ENCODE assay signal across 11 cellular contexts in the genomic region with DNA sequence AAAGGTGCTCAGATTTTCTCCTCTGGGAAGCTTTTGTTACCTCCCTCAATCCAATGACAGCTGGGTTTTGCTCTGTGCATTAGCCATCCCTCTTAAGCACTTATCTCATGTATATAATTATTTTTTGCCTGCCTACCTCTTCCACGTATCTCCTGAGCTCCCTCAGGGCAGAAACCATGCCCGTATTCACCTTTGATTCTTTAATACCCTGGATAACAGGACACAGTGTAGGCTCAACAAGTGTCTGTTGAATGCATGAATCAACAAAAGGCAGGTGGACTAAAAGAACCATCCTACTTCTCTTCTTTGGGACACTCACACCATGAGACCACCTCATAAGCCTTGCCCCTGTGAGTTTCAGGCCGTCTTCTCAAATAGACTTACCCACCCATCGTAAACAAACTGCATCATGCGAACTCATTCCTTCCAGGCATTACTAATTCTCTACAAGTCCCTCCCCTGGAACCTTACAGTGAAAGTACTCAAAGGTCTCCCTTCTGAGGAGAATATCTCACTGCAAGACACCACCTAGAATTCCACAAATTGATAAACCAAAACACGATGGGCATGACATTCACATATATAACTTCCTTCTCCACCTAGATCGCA. TPM values are rescaled to one million over a fixed set of nuclear protein-coding genes. Genes with fewer than 3 reads are reported as not detected.
DNase-seq lines count a peak whose midpoint lies in the region; ATAC-seq and TF ChIP-seq lines count a peak whose summit lies in the region.
"Had no signal": no experiment of that assay in that cellular context is flagged by ENCODE, and none has a peak within 500 bp of the region (broad histone marks: within the 10 kb centered on the region; RNA-seq: fewer than 3 reads in every experiment).

No MANE protein-coding gene starts in this region.

- peak overlapping the region; percentile 88 for H3K27ac Mint-ChIP-seq in stimulated activated naive CD8-positive, alpha-beta T cell treated with anti-CD3 and anti-CD28 coated beads, Interleukin-15, Interleukin-2, amounts not matched to agents 100 ng/mL and 50 ng/mL, for 24 hours
- H3K27ac Mint-ChIP-seq in activated naive CD8-positive, alpha-beta T cell treated with anti-CD3 and anti-CD28 coated beads, Interleukin-2, amount 50 U/mL, for 24 hours: peak overlapping the region; percentile 95
- H3K27ac Mint-ChIP-seq in nephron progenitor cell: no peak overlapping the region

- intact Hi-C loops in mucosa of descending colon (cut with DNase I, micrococcal nuclease) (no loop called here), vagina (cut with DNase I) (no loop called here)

- no peaks in the 10 kb centered on the region for H3K27me3 Mint-ChIP-seq in stimulated activated naive CD8-positive, alpha-beta T cell treated with anti-CD3 and anti-CD28 coated beads, Interleukin-15, Interleukin-2, amounts not matched to agents 100 ng/mL and 50 ng/mL, for 24 hours
- H3K27me3 Mint-ChIP-seq in activated naive CD8-positive, alpha-beta T cell treated with anti-CD3 and anti-CD28 coated beads, Interleukin-2, amount 50 U/mL, for 24 hours: no peaks in the 10 kb centered on the region
- peaks cover 4% of the 10 kb centered on the region for H3K27me3 Mint-ChIP-seq in nephron progenitor cell (ENCODE audit: low read depth, poor library complexity)

- H3K36me3 Mint-ChIP-seq in stimulated activated naive CD8-positive, alpha-beta T cell treated with anti-CD3 and anti-CD28 coated beads, Interleukin-15, Interleukin-2, amounts not matched to agents 100 ng/mL and 50 ng/mL, for 24 hours (ENCODE audit: low read depth): peaks cover 56% of the 10 kb centered on the region
- peaks cover 51% of the 10 kb centered on the region for H3K36me3 Mint-ChIP-seq in activated naive CD8-positive, alpha-beta T cell treated with anti-CD3 and anti-CD28 coated beads, Interleukin-2, amount 50 U/mL, for 24 hours (ENCODE audit: low read depth)
- H3K36me3 Mint-ChIP-seq in nephron progenitor cell (ENCODE audit: low read depth): peaks cover 33% of the 10 kb centered on the region

- no peaks in the 10 kb centered on the region for H3K9me3 Mint-ChIP-seq in stimulated activated naive CD8-positive, alpha-beta T cell treated with anti-CD3 and anti-CD28 coated beads, Interleukin-15, Interleukin-2, amounts not matched to agents 100 ng/mL and 50 ng/mL, for 24 hours
- H3K9me3 Mint-ChIP-seq in activated naive CD8-positive, alpha-beta T cell treated with anti-CD3 and anti-CD28 coated beads, Interleukin-2, amount 50 U/mL, for 24 hours: no peaks in the 10 kb centered on the region
- peaks cover 4% of the 10 kb centered on the region for H3K9me3 Mint-ChIP-seq in nephron progenitor cell

- H3K27me3 ChIP-seq in vagina: no peaks in the 10 kb centered on the region
- H3K27me3 ChIP-seq in H7 (ENCODE audit: control insufficient read depth, insufficient read depth, low read length): no peaks in the 10 kb centered on the region

- peak overlapping the region; percentile 98 for H3K4me3 Mint-ChIP-seq in stimulated activated naive CD8-positive, alpha-beta T cell treated with anti-CD3 and anti-CD28 coated beads, Interleukin-15, Interleukin-2, amounts not matched to agents 100 ng/mL and 50 ng/mL, for 24 hours
- peak overlapping the region; percentile 98 for H3K4me3 Mint-ChIP-seq in activated naive CD8-positive, alpha-beta T cell treated with anti-CD3 and anti-CD28 coated beads, Interleukin-2, amount 50 U/mL, for 24 hours
- no peak overlapping the region for H3K4me3 Mint-ChIP-seq in nephron progenitor cell

- no peak for TF ChIP-seq CTCF in mucosa of descending colon (IDR thresholded peaks at IDR 0.05)
- TF ChIP-seq CTCF in vagina (IDR thresholded peaks at IDR 0.05): no peak
- TF ChIP-seq CTCF in nephron progenitor cell (IDR thresholded peaks at IDR 0.05): no peak

- H3K9me3 ChIP-seq in mucosa of descending colon (no peaks in the 10 kb centered on the region), vagina (no peaks in the 10 kb centered on the region)

- no peak for ATAC-seq in stimulated activated naive CD8-positive, alpha-beta T cell treated with anti-CD3 and anti-CD28 coated beads, Interleukin-15, Interleukin-2, amounts not matched to agents 100 U/mL and 50 U/mL, for 24 hours
- no peak for ATAC-seq in activated naive CD8-positive, alpha-beta T cell treated with anti-CD3 and anti-CD28 coated beads, Interleukin-2, amount 50 U/mL, for 24 hours
- peak; percentile 7 for ATAC-seq in mucosa of descending colon

- H3K36me3 ChIP-seq in mucosa of descending colon (ENCODE audit: low read depth) (no peaks in the 10 kb centered on the region), vagina (peaks cover 0 to 5% of the 10 kb centered on the region in 2 donors), H7 (replicated peaks; ENCODE audit: control insufficient read depth, insufficient read depth, low read length) (no peaks in the 10 kb centered on the region; the same call in 1 of the 2 replicates)

- no peak for TF ChIP-seq POLR2A in vagina (IDR thresholded peaks at IDR 0.05)

- H3K27ac ChIP-seq in vagina: peak overlapping the region; percentile 65
- H3K27ac ChIP-seq: parathyroid adenoma had no signal

- H3K4me1 ChIP-seq in mucosa of descending colon (ENCODE audit: low read depth): peaks cover 54% of the 10 kb centered on the region
- H3K4me1 ChIP-seq in vagina: peaks cover 82% of the 10 kb centered on the region

- peaks cover 86% of the 10 kb centered on the region for H3K4me1 Mint-ChIP-seq in stimulated activated naive CD8-positive, alpha-beta T cell treated with anti-CD3 and anti-CD28 coated beads, Interleukin-15, Interleukin-2, amounts not matched to agents 100 ng/mL and 50 ng/mL, for 24 hours (ENCODE audit: low read depth)
- peaks cover 87% of the 10 kb centered on the region for H3K4me1 Mint-ChIP-seq in activated naive CD8-positive, alpha-beta T cell treated with anti-CD3 and anti-CD28 coated beads, Interleukin-2, amount 50 U/mL, for 24 hours
- peaks cover 51% of the 10 kb centered on the region for H3K4me1 Mint-ChIP-seq in nephron progenitor cell

- H3K4me3 ChIP-seq in mucosa of descending colon (no peak overlapping the region), vagina (peak overlapping the region in 1 of 2 donors; percentile 81), H7 (ENCODE audit: insufficient read depth, low read depth, low read length) (no peak overlapping the region)

- no peak for DNase-seq in stimulated activated naive CD8-positive, alpha-beta T cell treated with anti-CD3 and anti-CD28 coated beads, Interleukin-15, Interleukin-2, amounts not matched to agents 100 U/mL and 50 U/mL, for 24 hours
- DNase-seq in activated naive CD8-positive, alpha-beta T cell treated with anti-CD3 and anti-CD28 coated beads, Interleukin-2, amount 50 U/mL, for 24 hours: no peak
- DNase-seq in mucosa of descending colon (no peak), vagina (ENCODE audit: extremely low spot score in 2 of 2) (no peak), nephron progenitor cell (no peak), NCI-H2171 (lab: John Stamatoyannopoulos, UW) (no peak), H7 (no peak)
- DNase-seq: activated effector memory CD4-positive, alpha-beta T cell treated with Interleukin-2 at 50 U/mL for 16 hours; NCI-H748 treated with DMSO at 0.1 percent for 48 hours had no signal

RNA-seq across cellular contexts. Expression of gene ARHGAP17, which starts 3.2 kb away (rescaled TPM):
- total RNA-seq in mucosa of descending colon: 100 to 1,000 TPM in 2 of 3 donors, 10 to 100 TPM in 1; 95.4 to 145 (median 111) TPM
- total RNA-seq in vagina: 52.1 TPM
- 31.3 and 33.3 TPM in 2 replicates for total RNA-seq in H7 (2014; rRNA removed; shearing (Covaris generic))
